In genomic region chr7:99619571-99620130, GRCh38 we compare ENCODE assay signal across 18 cellular contexts. TPM values are rescaled to one million over a fixed set of nuclear protein-coding genes. Genes with fewer than 3 reads are reported as not detected.
DNase-seq lines count a peak whose midpoint lies in the region; ATAC-seq and TF ChIP-seq lines count a peak whose summit lies in the region.
"Had no signal": no experiment of that assay in that cellular context is flagged by ENCODE, and none has a peak within 500 bp of the region (broad histone marks: within the 10 kb centered on the region; RNA-seq: fewer than 3 reads in every experiment).

No MANE protein-coding gene starts in this region.

- H2BK5ac ChIP-seq in trophoblast cell (ENCODE audit: low read depth, low read length, poor library complexity), result peak overlapping the region; percentile 68

- no peak overlapping the region for H3K23ac ChIP-seq in trophoblast cell (ENCODE audit: low read length)

- H3K18ac ChIP-seq in trophoblast cell (ENCODE audit: low read length), result peak overlapping the region; percentile 89

- H3K14ac ChIP-seq in trophoblast cell (ENCODE audit: low read length), result peak overlapping the region; percentile 93

- H4K91ac ChIP-seq in trophoblast cell (ENCODE audit: low read depth, low read length), result peak overlapping the region; percentile 91

- TSS peak; percentile 62 for BruUV-seq in Panc1 (replicated peaks; lab: Mats Ljungman, UMichigan)

- WGBS in trophoblast cell (ENCODE audit: extremely low coverage, insufficient coverage, insufficient read length), result no CpG with 5 or more reads among the region's 18 CpGs

- peak overlapping the region; percentile 1 for H3K4me2 ChIP-seq in trophoblast cell (ENCODE audit: low read length)

- H2BK120ac ChIP-seq in trophoblast cell (ENCODE audit: insufficient read depth, low read length, poor library complexity), result peak overlapping the region; percentile 94

- H3K79me1 ChIP-seq in trophoblast cell (ENCODE audit: low read length), result peaks cover 26% of the 10 kb centered on the region

- TF ChIP-seq CTCF in Panc1 (IDR thresholded peaks at IDR 0.05), result no peak

- H3K9ac ChIP-seq in trophoblast cell (ENCODE audit: low read length), result no peak overlapping the region

- H3K27ac ChIP-seq in Panc1 (ENCODE audit: low read length) (no peak overlapping the region), trophoblast cell (ENCODE audit: low read depth, low read length) (peak overlapping the region; percentile 95)
- H3K27ac ChIP-seq: heart left ventricle had no signal

- peaks cover 86% of the 10 kb centered on the region for H3K4me1 Mint-ChIP-seq in activated naive CD4-positive, alpha-beta T cell treated with anti-CD3 and anti-CD28 coated beads, Interleukin-2, amount 50 U/mL, for 24 hours

- no peak for ATAC-seq in Panc1
- ATAC-seq: heart left ventricle, right cardiac atrium, Right ventricle myocardium inferior had no signal

- intact Hi-C loops in Panc1 (cut with micrococcal nuclease; ENCODE audit: unreplicated experiment), result no loop called here

- peak overlapping the region; percentile 95 for H2BK12ac ChIP-seq in trophoblast cell (ENCODE audit: low read length)

- H3K4me3 Mint-ChIP-seq in activated naive CD4-positive, alpha-beta T cell treated with anti-CD3 and anti-CD28 coated beads, Interleukin-2, amount 50 U/mL, for 24 hours, result no peak overlapping the region

- CTCF ChIA-PET in Panc1 (lab: Charles Lee), result no interaction called here

- H4K12ac ChIP-seq in trophoblast cell (ENCODE audit: low read depth, low read length), result peak overlapping the region; percentile 67

- H3K79me2 ChIP-seq in trophoblast cell (ENCODE audit: control insufficient read depth, insufficient read depth, low read length, poor library complexity), result peaks cover 15% of the 10 kb centered on the region

- H3K4me3 ChIP-seq in Panc1 (ENCODE audit: low read depth in 2 of 2, low read length in 2 of 2) (no peak overlapping the region), trophoblast cell (ENCODE audit: low read depth, low read length) (no peak overlapping the region)
- H3K4me3 ChIP-seq: heart left ventricle had no signal

- POLR2A ChIA-PET in Panc1 (lab: Charles Lee), result no interaction called here

- H2AFZ ChIP-seq in trophoblast cell (ENCODE audit: insufficient read depth, low read length, poor library complexity), result no peak overlapping the region

- no peaks in the 10 kb centered on the region for H3K27me3 Mint-ChIP-seq in activated naive CD4-positive, alpha-beta T cell treated with anti-CD3 and anti-CD28 coated beads, Interleukin-2, amount 50 U/mL, for 24 hours

- H3K36me3 ChIP-seq in Panc1 (ENCODE audit: control insufficient read depth, insufficient read depth, low read length), result peaks cover 6% of the 10 kb centered on the region
- peaks cover 41 to 49% of the 10 kb centered on the region in 2 experiments for H3K36me3 ChIP-seq in trophoblast cell (ENCODE audit: control insufficient read depth in 1 of 2, insufficient read depth in 2 of 2, low read length in 2 of 2)

- in situ Hi-C loops in Panc1 (cut with HindIII; ENCODE audit: low pct_unique_long_range_greater_than_20kb, low sequenced_read_pairs), result no loop called here

- H3K4ac ChIP-seq in trophoblast cell (ENCODE audit: low read depth, low read length), result peak overlapping the region; percentile 80

- H3K9me3 Mint-ChIP-seq in activated naive CD4-positive, alpha-beta T cell treated with anti-CD3 and anti-CD28 coated beads, Interleukin-2, amount 50 U/mL, for 24 hours, result no peaks in the 10 kb centered on the region
- H3K9me3 Mint-ChIP-seq: activated CD4-positive, alpha-beta memory T cell treated with anti-CD3 and anti-CD28 coated beads, Interleukin-2, amount 10 ng/mL, durations not matched to agents 7 days and 5 days had no signal

- peaks cover 12% of the 10 kb centered on the region for H3K4me1 ChIP-seq in Panc1 (ENCODE audit: control insufficient read depth, insufficient read depth, low read length)
- H3K4me1 ChIP-seq in trophoblast cell (ENCODE audit: control insufficient read depth in 1 of 2, insufficient read depth in 2 of 2, low read length in 2 of 2), result peaks cover 24 to 29% of the 10 kb centered on the region in 2 experiments

- peak overlapping the region; percentile 37 for H4K8ac ChIP-seq in trophoblast cell (ENCODE audit: low read depth, low read length)

- H3K36me3 Mint-ChIP-seq in activated naive CD4-positive, alpha-beta T cell treated with anti-CD3 and anti-CD28 coated beads, Interleukin-2, amount 50 U/mL, for 24 hours, result peaks cover 32% of the 10 kb centered on the region

- H3K27me3 ChIP-seq in Panc1 (ENCODE audit: control insufficient read depth, insufficient read depth, low read length) (no peaks in the 10 kb centered on the region), trophoblast cell (ENCODE audit: insufficient read depth, low read length) (no peaks in the 10 kb centered on the region)
- H3K27me3 ChIP-seq: heart left ventricle had no signal

- DNase-seq in activated naive CD4-positive, alpha-beta T cell (lab: John Stamatoyannopoulos, UW), result no peak
- DNase-seq in Panc1 (ENCODE audit: low read depth, low spot score) (no peak), ecto neural progenitor cell (ENCODE audit: low spot score) (peak; percentile 37), trophoblast cell (no peak), epidermal melanocyte (ENCODE audit: insufficient read length, low spot score) (no peak), NCI-H69 (lab: John Stamatoyannopoulos, UW) (no peak), NCI-H1092 treated with DMSO at 0.1 percent for 48 hours (lab: John Stamatoyannopoulos, UW) (no peak)
- DNase-seq: activated CD4-positive, alpha-beta memory T cell treated with anti-CD3 and anti-CD28 coated beads, Interleukin-2, amount 10 ng/mL, durations not matched to agents 7 days and 5 days; anterior cingulate cortex; effector CD8-positive, alpha-beta T cell; heart left ventricle; NCI-H2081; NCI-H510A; stimulated activated CD4-positive, alpha-beta T cell treated with anti-CD3 and anti-CD28 coated beads, Interleukin-15, amount 100 ng/mL, for 24 hours; SW 1271 had no signal

- H3K9me3 ChIP-seq in Panc1 (ENCODE audit: control insufficient read depth, insufficient read depth, low read depth, low read length), result no peaks in the 10 kb centered on the region
- peaks cover 5% of the 10 kb centered on the region for H3K9me3 ChIP-seq in trophoblast cell (ENCODE audit: insufficient read depth, low read depth, low read length)
- H3K9me3 ChIP-seq: heart left ventricle had no signal

- peak overlapping the region; percentile 72 for H2AK5ac ChIP-seq in trophoblast cell (ENCODE audit: low read length)

- H3K27ac Mint-ChIP-seq in activated naive CD4-positive, alpha-beta T cell treated with anti-CD3 and anti-CD28 coated beads, Interleukin-2, amount 50 U/mL, for 24 hours, result peak overlapping the region; percentile 76
- H3K27ac Mint-ChIP-seq: activated CD4-positive, alpha-beta memory T cell treated with anti-CD3 and anti-CD28 coated beads, Interleukin-2, amount 10 ng/mL, durations not matched to agents 7 days and 5 days had no signal

RNA-seq across cellular contexts. Expression of gene ZSCAN25, which starts 2.9 kb away (rescaled TPM):
- 14.8 TPM for total RNA-seq in Panc1 (2021; ENCODE audit: unreplicated experiment)
- 9.6 TPM for polyA plus RNA-seq in Panc1 (2012; ENCODE audit: insufficient read length)
- 7.6 and 8.2 TPM in 2 replicates for polyA plus RNA-seq in trophoblast cell (2013)

RNA-seq across cellular contexts. Expression of gene TMEM225B, which starts 21.6 kb away (rescaled TPM):
- total RNA-seq in Panc1 (2021; ENCODE audit: unreplicated experiment), result 0.31 TPM
- polyA plus RNA-seq in Panc1 (2012; ENCODE audit: insufficient read length), result 0.64 TPM
- 0.51 and 0.74 TPM in 2 replicates for polyA plus RNA-seq in trophoblast cell (2013)
- total RNA-seq: Right ventricle myocardium inferior had no signal
